In the genomic region with DNA sequence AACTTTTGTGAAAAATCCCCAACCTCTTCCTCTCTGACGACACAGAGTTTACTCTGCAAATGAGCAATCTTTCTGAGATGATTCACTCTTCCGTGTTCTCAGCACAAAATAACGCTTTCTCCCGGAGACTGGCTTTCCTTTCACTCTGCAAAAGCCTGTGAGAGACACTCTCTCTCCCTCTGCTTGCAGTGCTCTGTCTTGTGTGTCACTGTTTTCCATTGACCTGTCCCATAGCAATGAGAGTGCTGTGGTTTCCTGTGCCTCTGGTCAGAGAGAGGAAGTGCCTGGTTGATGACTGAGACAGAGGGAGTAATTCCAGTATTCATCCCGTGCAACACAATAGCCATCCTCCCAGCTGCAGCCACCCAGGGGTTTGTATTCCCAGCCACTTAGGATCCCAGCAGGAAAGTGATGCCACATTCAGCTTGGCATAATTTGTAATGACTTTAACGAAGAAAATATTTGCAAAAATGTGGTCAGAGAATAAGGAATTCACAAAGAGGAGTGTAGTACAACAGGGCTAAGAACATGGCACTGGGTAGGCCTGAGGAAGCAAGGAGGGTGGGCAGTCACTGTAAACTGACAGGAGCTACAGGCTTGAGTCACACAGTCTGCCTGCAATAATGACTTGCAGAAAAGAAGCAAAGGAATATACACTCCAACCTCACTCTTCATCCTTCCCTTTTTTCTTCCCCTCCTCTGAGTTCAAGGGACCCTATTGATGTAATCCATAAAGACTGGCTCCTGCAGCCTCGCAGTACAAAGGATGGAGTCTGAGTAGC, we compare ENCODE assay signal across 8 cellular contexts.
DNase-seq lines count a peak whose midpoint lies in the region; ATAC-seq and TF ChIP-seq lines count a peak whose summit lies in the region.

No MANE protein-coding gene starts in this region.

- H3K27me3 Mint-ChIP-seq in stimulated activated memory B cell treated with anti-CD40 and anti-IgM and Interleukin-4, amounts not matched to agents 10 μg/mL and 1 μg/mL and 100 μg/mL, for 72 hours, result no peaks in the 10 kb centered on the region

- H3K36me3 Mint-ChIP-seq in stimulated activated memory B cell treated with anti-CD40 and anti-IgM and Interleukin-4, amounts not matched to agents 10 μg/mL and 1 μg/mL and 100 μg/mL, for 72 hours, result no peaks in the 10 kb centered on the region

- no peak overlapping the region for H3K27ac Mint-ChIP-seq in stimulated activated memory B cell treated with anti-CD40 and anti-IgM and Interleukin-4, amounts not matched to agents 10 μg/mL and 1 μg/mL and 100 μg/mL, for 72 hours

- H3K9me3 Mint-ChIP-seq in stimulated activated memory B cell treated with anti-CD40 and anti-IgM and Interleukin-4, amounts not matched to agents 10 μg/mL and 1 μg/mL and 100 μg/mL, for 72 hours, result no peaks in the 10 kb centered on the region

- DNase-seq in GM10248 (ENCODE audit: extremely low spot score) (peak; percentile 12), T1000 (lab: John Stamatoyannopoulos, UW) (peak; percentile 73), globus pallidus (ENCODE audit: low spot score) (peak; percentile 47), NCI-H2107 (lab: John Stamatoyannopoulos, UW) (no peak)
- DNase-seq in stimulated activated CD4-positive, alpha-beta T cell treated with anti-CD3 and anti-CD28 coated beads, Interleukin-4, amount 100 ng/mL, for 4 hours, result no peak

- POLR2A ChIA-PET in GM10248 (lab: Yijun Ruan, JAX), result no interaction called here

- CTCF ChIA-PET in GM10248 (lab: Yijun Ruan, JAX), result interaction anchor here (1.1 kb wide), 1 partner anchor 28 kb away, joined by 3 read pairs; no protein-coding TSS in a partner anchor

- no peak overlapping the region for H3K4me3 Mint-ChIP-seq in stimulated activated memory B cell treated with anti-CD40 and anti-IgM and Interleukin-4, amounts not matched to agents 10 μg/mL and 1 μg/mL and 100 μg/mL, for 72 hours

- ATAC-seq in GM21381 (IDR thresholded peaks at IDR 0.05; ENCODE audit: unreplicated experiment) (peak; percentile 60), HG03469 (IDR thresholded peaks at IDR 0.05; ENCODE audit: unreplicated experiment) (peak; percentile 53)
- ATAC-seq in stimulated activated memory B cell treated with anti-CD40 and anti-IgM and Interleukin-4, amounts not matched to agents 10 μg/mL and 1 μg/mL and 100 μg/mL, for 72 hours, result peak; percentile 37

- peaks cover 7% of the 10 kb centered on the region for H3K4me1 Mint-ChIP-seq in stimulated activated memory B cell treated with anti-CD40 and anti-IgM and Interleukin-4, amounts not matched to agents 10 μg/mL and 1 μg/mL and 100 μg/mL, for 72 hours

- TF ChIP-seq CTCF in GM10248 (IDR thresholded peaks at IDR 0.05; ENCODE audit: control extremely low read depth, extremely low read depth, low read depth, missing control alignments), result no peak

Comparison
In these comparisons a context has a peak if more than half of its experiments do, and no peak if none do; other contexts are left out.
1. DNase-seq: peak in GM10248 (single experiment), T1000 (single experiment) and globus pallidus (single experiment); none in stimulated activated CD4-positive, alpha-beta T cell treated with anti-CD3 and anti-CD28 coated beads, Interleukin-4, amount 100 ng/mL, for 4 hours (0 of 2) and NCI-H2107 (single experiment).
2. Peak in every context shown above with its lines, with median percentiles within 50 percentile points of each other: ATAC-seq.